Comparison of ENCODE assay signal across 1 cellular context in genomic region chr6:55297214-55297613, GRCh38.
TF ChIP-seq lines count a peak whose summit lies in the region.
"Not testable (repeated sequence)": the region's sequence is repeated elsewhere in the genome, so short reads cannot be mapped to it uniquely, and the experiment has no call there.

No MANE protein-coding gene starts in this region.

- CTCF ChIA-PET in HEK293 (lab: Yijun Ruan, JAX) = interaction anchor here (0.6 kb wide), 1 partner anchor 1087 kb away, joined by 3 read pairs; no protein-coding TSS in a partner anchor

- H3K4me1 ChIP-seq in HEK293 (ENCODE audit: control insufficient read depth, insufficient read depth, low read length) = not testable (repeated sequence)

- not testable (repeated sequence) for TF ChIP-seq CTCF in HEK293 (tag by site-specific recombination; IDR thresholded peaks at IDR 0.05)

- H3K27ac ChIP-seq in HEK293 (ENCODE audit: extremely low read depth, low read depth, low read length) = not testable (repeated sequence)

- H3K4me3 ChIP-seq in HEK293 (ENCODE audit: low read depth, low read length) = not testable (repeated sequence)

- H3K36me3 ChIP-seq in HEK293 (ENCODE audit: control insufficient read depth in 2 of 2, insufficient read depth in 1 of 2, low read length in 2 of 2) = not testable (repeated sequence)

- POLR2A ChIA-PET in HEK293 (lab: Yijun Ruan, JAX) = not testable (repeated sequence)

- H3K9me3 ChIP-seq in HEK293 (ENCODE audit: control insufficient read depth, insufficient read depth, low read depth, low read length) = not testable (repeated sequence)

TF ChIP-seq in HEK293, 187 proteins besides CTCF, POLR2A, EP300 and RAD21:
- TF ChIP-seq ZNF280D (tag by site-specific recombination; IDR thresholded peaks at IDR 0.05) = peak; percentile 68; the same call in 1 of the 2 replicates
- TF ChIP-seq ZNF146 (tag by site-specific recombination; IDR thresholded peaks at IDR 0.05) = peak; percentile 90
- TF ChIP-seq, protein P1, sequence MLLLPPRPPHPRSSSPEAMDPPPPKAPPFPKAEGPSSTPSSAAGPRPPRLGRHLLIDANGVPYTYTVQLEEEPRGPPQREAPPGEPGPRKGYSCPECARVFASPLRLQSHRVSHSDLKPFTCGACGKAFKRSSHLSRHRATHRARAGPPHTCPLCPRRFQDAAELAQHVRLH (tag by site-specific recombination; IDR thresholded peaks at IDR 0.05) = peak; percentile 68; the same call in 1 of the 2 replicates
